Comparison of ENCODE assay signal across 11 cellular contexts in the genomic region with DNA sequence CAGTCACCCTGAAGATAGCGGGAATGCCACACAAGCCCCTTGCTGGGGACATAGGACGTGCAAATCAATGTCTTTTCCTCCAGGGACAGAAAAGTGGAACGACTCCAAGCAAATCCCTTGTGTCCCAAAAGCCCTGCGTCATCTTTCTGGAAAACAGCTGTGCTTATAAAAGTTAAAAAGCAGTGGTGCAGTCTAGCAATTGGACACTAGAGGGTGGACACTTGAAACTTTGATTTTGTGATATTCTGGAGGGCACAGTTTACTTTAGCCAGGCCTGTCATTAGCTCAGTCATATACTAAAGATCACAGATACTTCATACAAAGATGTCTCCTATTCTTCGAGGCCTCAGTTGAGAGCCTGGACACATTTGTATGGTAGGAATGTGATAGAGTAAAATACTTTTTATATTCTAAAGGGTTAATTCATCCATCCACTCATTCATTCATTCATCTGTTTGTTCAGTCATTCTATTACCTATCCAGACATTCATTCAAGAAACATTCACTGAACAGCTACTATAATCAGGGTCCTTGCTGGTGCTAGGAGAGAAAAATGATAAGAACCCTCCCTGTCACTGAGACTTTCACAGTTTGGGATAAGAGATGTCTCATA.
A peak's percentile ranks its signal among the peaks of the same experiment; 100 is the strongest.
DNase-seq lines count a peak whose midpoint lies in the region; ATAC-seq, FAIRE-seq and TF ChIP-seq lines count a peak whose summit lies in the region.
"Had no signal": no experiment of that assay in that cellular context is flagged by ENCODE, and none has a peak within 500 bp of the region (broad histone marks: within the 10 kb centered on the region; RNA-seq: fewer than 3 reads in every experiment).

No MANE protein-coding gene starts in this region.

- POLR2A ChIA-PET in HepG2 (lab: Yijun Ruan, JAX): no interaction called here

- TF ChIP-seq EP300 in HepG2 (IDR thresholded peaks at IDR 0.05; ENCODE audit: low read depth in 2 of 2, low read length in 2 of 2) (no peak), HepG2 (CRISPR knock-in tag; IDR thresholded peaks at IDR 0.05; ENCODE audit: borderline replicate concordance) (no peak)

- H3K36me3 ChIP-seq in liver (ENCODE audit: control insufficient read depth in 4 of 4, insufficient read depth in 3 of 4, low read depth in 1 of 4, low read length in 3 of 4): no peaks in the 10 kb centered on the region
- H3K36me3 ChIP-seq in HepG2 (replicated peaks in 1 of 2; ENCODE audit: control insufficient read depth in 1 of 2, insufficient read depth in 2 of 2, low read length in 2 of 2): no peaks in the 10 kb centered on the region
- H3K36me3 ChIP-seq in RWPE2 (ENCODE audit: low read depth): no peaks in the 10 kb centered on the region
- H3K36me3 ChIP-seq in colonic mucosa: no peaks in the 10 kb centered on the region

- TF ChIP-seq CTCF in liver (IDR thresholded peaks at IDR 0.05; ENCODE audit: low read depth, low read length, missing input control) (peak; percentile 4), HepG2 (CRISPR knock-in tag; IDR thresholded peaks at IDR 0.05) (no peak), RWPE2 (IDR thresholded peaks at IDR 0.05; ENCODE audit: poor library complexity, severe bottlenecking) (peak; percentile 64), fibroblast of villous mesenchyme (IDR thresholded peaks at IDR 0.05; ENCODE audit: insufficient read depth, low read depth, low read length) (peak; percentile 59), colonic mucosa (IDR thresholded peaks at IDR 0.05) (no peak)

- no peaks in the 10 kb centered on the region for H3K9me3 Mint-ChIP-seq in activated T-helper 2 cell treated with anti-CD3 and anti-CD28 coated beads, Interferon-gamma antibody, Interleukin-2, Interleukin-4, amounts not matched to agents 10 μg/mL and 5 μg/mL and 100 μg/mL, durations not matched to agents 14 hours and 24 hours and 36 hours

- H3K36me3 Mint-ChIP-seq in activated T-helper 2 cell treated with anti-CD3 and anti-CD28 coated beads, Interferon-gamma antibody, Interleukin-2, Interleukin-4, amounts not matched to agents 10 μg/mL and 5 μg/mL and 100 μg/mL, durations not matched to agents 14 hours and 24 hours and 36 hours (ENCODE audit: low read depth): no peaks in the 10 kb centered on the region
- H3K36me3 Mint-ChIP-seq: CD4-positive, CD25-positive, alpha-beta regulatory T cell had no signal

- H3K4me1 ChIP-seq in liver (ENCODE audit: control insufficient read depth in 4 of 4, insufficient read depth in 4 of 4, low read length in 3 of 4) (no peaks in the 10 kb centered on the region), HepG2 (ENCODE audit: insufficient read depth, low read length) (no peaks in the 10 kb centered on the region), RWPE2 (ENCODE audit: insufficient read depth, poor library complexity, severe bottlenecking) (no peaks in the 10 kb centered on the region), colonic mucosa (no peaks in the 10 kb centered on the region)

- H3K27me3 ChIP-seq in liver (ENCODE audit: control insufficient read depth in 4 of 4, insufficient read depth in 4 of 4, low read length in 3 of 4) (peaks cover 0 to 8% (median under 1%) of the 10 kb centered on the region in 4 donors), HepG2 (ENCODE audit: control insufficient read depth in 1 of 2, insufficient read depth in 2 of 2, low read length in 2 of 2) (peaks cover 1 to 6% of the 10 kb centered on the region in 2 experiments; a peak in 2 of 5 replicates), RWPE2 (ENCODE audit: insufficient read depth, poor library complexity, severe bottlenecking) (peaks cover 16% of the 10 kb centered on the region), colonic mucosa (no peaks in the 10 kb centered on the region)

- peaks cover 7% of the 10 kb centered on the region for H3K27me3 Mint-ChIP-seq in activated T-helper 2 cell treated with anti-CD3 and anti-CD28 coated beads, Interferon-gamma antibody, Interleukin-2, Interleukin-4, amounts not matched to agents 10 μg/mL and 5 μg/mL and 100 μg/mL, durations not matched to agents 14 hours and 24 hours and 36 hours (ENCODE audit: low read depth)

- H3K27ac ChIP-seq in liver (ENCODE audit: low read depth in 1 of 2, low read length in 2 of 2): no peak overlapping the region
- no peak overlapping the region for H3K27ac ChIP-seq in HepG2 (ENCODE audit: extremely low read length, insufficient read depth, low read length)
- H3K27ac ChIP-seq in RWPE2 (ENCODE audit: poor library complexity, severe bottlenecking): no peak overlapping the region
- H3K27ac ChIP-seq in colonic mucosa: no peak overlapping the region

- TF ChIP-seq POLR2A in HepG2 (IDR thresholded peaks at IDR 0.05; ENCODE audit: insufficient read depth in 1 of 2, low read depth in 2 of 2, low read length in 2 of 2): no peak

- WGBS in liver: 64% methylated on average over 5 of the region's 5 CpGs
- 5% methylated on average over 5 of the region's 5 CpGs for WGBS in HepG2 (ENCODE audit: low lambda C conversion rate)

- no peaks in the 10 kb centered on the region for H4K20me1 ChIP-seq in HepG2 (ENCODE audit: insufficient read depth, low read length)

- in situ Hi-C loops in HepG2 (cut with HindIII; ENCODE audit: extremely low pct_ligation_motif_present, low pct_unique_long_range_greater_than_20kb): no loop called here

- intact Hi-C loops in HepG2 (cut with micrococcal nuclease; ENCODE audit: unreplicated experiment) (no loop called here), colonic mucosa (cut with DNase I) (no loop called here)
- intact Hi-C loops in activated T-helper 2 cell treated with anti-CD3 and anti-CD28 coated beads, Interferon-gamma antibody, Interleukin-2, Interleukin-4, amounts not matched to agents 10 μg/mL and 5 μg/mL and 100 μg/mL, durations not matched to agents 14 hours and 24 hours and 36 hours (cut with micrococcal nuclease): no loop called here

- H3K9me3 ChIP-seq in liver (ENCODE audit: control insufficient read depth in 4 of 4, low read length in 3 of 4) (peaks cover 2 to 6% (median 3%) of the 10 kb centered on the region in 4 donors), HepG2 (ENCODE audit: low read length) (no peaks in the 10 kb centered on the region), RWPE2 (ENCODE audit: severe bottlenecking) (no peaks in the 10 kb centered on the region), colonic mucosa (no peaks in the 10 kb centered on the region)

- no peak for ATAC-seq in HepG2
- ATAC-seq in RWPE2 (ENCODE audit: low read depth): 0 out of 3 replicates have a peak, but pooled peaks have one; percentile 35

- DNase-seq in HepG2 (ENCODE audit: low spot score) (no peak), RWPE2 (ENCODE audit: low spot score) (no peak), fibroblast of villous mesenchyme (ENCODE audit: low read depth) (peak; percentile 12), NCI-H2227 (lab: John Stamatoyannopoulos, UW; ENCODE audit: unreplicated experiment) (no peak), retina (no peak), colonic mucosa (no peak)
- no peak for DNase-seq in activated T-helper 2 cell treated with anti-CD3 and anti-CD28 coated beads, Interferon-gamma antibody, Interleukin-2, Interleukin-4, amounts not matched to agents 10 μg/mL and 5 μg/mL and 100 μg/mL, durations not matched to agents 14 hours and 24 hours and 36 hours (ENCODE audit: low spot score)
- DNase-seq: activated CD4-positive, alpha-beta T cell treated with anti-CD3 and anti-CD28 coated beads for 48 hours; CD4-positive, CD25-positive, alpha-beta regulatory T cell had no signal

- no peaks in the 10 kb centered on the region for H3K4me1 Mint-ChIP-seq in activated T-helper 2 cell treated with anti-CD3 and anti-CD28 coated beads, Interferon-gamma antibody, Interleukin-2, Interleukin-4, amounts not matched to agents 10 μg/mL and 5 μg/mL and 100 μg/mL, durations not matched to agents 14 hours and 24 hours and 36 hours (ENCODE audit: low read depth)
- H3K4me1 Mint-ChIP-seq: CD4-positive, CD25-positive, alpha-beta regulatory T cell; IgD-negative memory B cell had no signal

- no peak overlapping the region for H2AFZ ChIP-seq in HepG2 (ENCODE audit: low read length)

- no peak overlapping the region for H3K4me3 ChIP-seq in liver (ENCODE audit: low read depth in 1 of 3, low read length in 3 of 3)
- no peak overlapping the region for H3K4me3 ChIP-seq in HepG2 (replicated peaks in 1 of 3; ENCODE audit: insufficient read depth in 1 of 3, low read depth in 2 of 3, low read length in 3 of 3)
- H3K4me3 ChIP-seq in RWPE2 (ENCODE audit: severe bottlenecking): no peak overlapping the region
- no peak overlapping the region for H3K4me3 ChIP-seq in fibroblast of villous mesenchyme (ENCODE audit: low read depth, low read length)
- H3K4me3 ChIP-seq in colonic mucosa: no peak overlapping the region

- no peak overlapping the region for H3K27ac Mint-ChIP-seq in activated T-helper 2 cell treated with anti-CD3 and anti-CD28 coated beads, Interferon-gamma antibody, Interleukin-2, Interleukin-4, amounts not matched to agents 10 μg/mL and 5 μg/mL and 100 μg/mL, durations not matched to agents 14 hours and 24 hours and 36 hours
- H3K27ac Mint-ChIP-seq: CD4-positive, CD25-positive, alpha-beta regulatory T cell; IgD-negative memory B cell had no signal

- no peak for TF ChIP-seq RAD21 in liver (IDR thresholded peaks at IDR 0.05)
- TF ChIP-seq RAD21 in HepG2 (CRISPR knock-in tag; IDR thresholded peaks at IDR 0.05): no peak

- H3K79me2 ChIP-seq in HepG2 (ENCODE audit: insufficient read depth, low read length): no peaks in the 10 kb centered on the region

- H3K4me3 Mint-ChIP-seq in activated T-helper 2 cell treated with anti-CD3 and anti-CD28 coated beads, Interferon-gamma antibody, Interleukin-2, Interleukin-4, amounts not matched to agents 10 μg/mL and 5 μg/mL and 100 μg/mL, durations not matched to agents 14 hours and 24 hours and 36 hours (ENCODE audit: low read depth): no peak overlapping the region
- H3K4me3 Mint-ChIP-seq: CD4-positive, CD25-positive, alpha-beta regulatory T cell; IgD-negative memory B cell had no signal

- H3K4me2 ChIP-seq in HepG2 (ENCODE audit: low read depth, low read length): no peak overlapping the region

- no peak overlapping the region for H3K9ac ChIP-seq in liver (ENCODE audit: low read depth in 1 of 2, low read length in 2 of 2)
- no peak overlapping the region for H3K9ac ChIP-seq in HepG2 (ENCODE audit: insufficient read depth, low read depth, low read length)
- H3K9ac ChIP-seq in colonic mucosa (ENCODE audit: low read depth in 2 of 2, low read length in 2 of 2): no peak overlapping the region

- no TSS peak for BruUV-seq in HepG2 (replicated peaks; lab: Mats Ljungman, UMichigan)

- no peak for FAIRE-seq in HepG2 (lab: Jason Lieb, UNC)

- CTCF ChIA-PET in HepG2 (lab: Yijun Ruan, JAX; ENCODE audit: low intra/inter-chr PET ratio, low total read pairs): no interaction called here

Comparison
In these comparisons a context has a peak if more than half of its experiments do, and no peak if none do; other contexts are left out.
1. CTCF ChIP-seq: peak in liver (single experiment), RWPE2 (single experiment) and fibroblast of villous mesenchyme (single experiment); none in HepG2 (single experiment) and colonic mucosa (single experiment).